Comparison of ENCODE assay signal across 1 cellular context in genomic region chr6:16262773-16263172, GRCh38. TPM values are rescaled to one million over a fixed set of nuclear protein-coding genes. Genes with fewer than 3 reads are reported as not detected.
"Had no signal": no experiment of that assay in that cellular context is flagged by ENCODE, and none has a peak within 500 bp of the region (broad histone marks: within the 10 kb centered on the region; RNA-seq: fewer than 3 reads in every experiment).

No MANE protein-coding gene starts in this region.

RNA-seq across cellular contexts. Expression of gene GMPR, which starts 24.4 kb away (rescaled TPM):
- polyA plus RNA-seq: neural cell had no signal
